ENCODE assay signal across 15 cellular contexts in the genomic region with DNA sequence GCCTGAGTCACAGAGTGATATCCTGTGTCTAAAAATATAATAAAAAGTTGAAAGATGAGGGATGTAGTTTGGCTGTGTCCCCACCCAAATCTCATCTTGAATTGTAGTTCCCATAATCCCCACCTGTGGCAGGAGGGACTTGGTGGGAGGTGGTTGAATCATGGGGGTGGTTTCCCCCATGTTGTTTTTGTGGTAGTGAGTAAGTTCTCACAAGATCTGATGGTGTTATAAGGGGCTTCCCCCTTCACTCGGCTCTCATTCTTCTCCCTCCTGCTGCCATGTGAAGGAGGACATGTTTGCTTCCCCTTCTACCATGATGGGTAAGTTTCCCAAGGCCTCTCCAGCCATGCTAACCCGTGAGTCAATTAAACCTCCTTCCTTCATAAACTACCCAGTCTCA.
"Had no signal": no experiment of that assay in that cellular context is flagged by ENCODE, and none has a peak within 500 bp of the region (broad histone marks: within the 10 kb centered on the region; RNA-seq: fewer than 3 reads in every experiment).

No MANE protein-coding gene starts in this region.

- DNase-seq: activated CD4-positive, alpha-beta T cell treated with anti-CD3 and anti-CD28 coated beads, Interleukin-2, amount 50 U/mL, for 4 hours; activated CD4-positive, CD25-positive, alpha-beta regulatory T cell; activated CD8-positive, alpha-beta memory T cell treated with anti-CD3 and anti-CD28 coated beads, Interleukin-2, amount 10 ng/mL, durations not matched to agents 7 days and 5 days; activated gamma-delta T cell treated with Interleukin-2 at 50 U/mL for 16 hours; aorta; brain microvascular endothelial cell; central memory CD4-positive, alpha-beta T cell; dorsolateral prefrontal cortex; left ventricle myocardium superior; mucosa of descending colon; naive B cell; SJCRH30; stimulated activated CD4-positive, alpha-beta T cell treated with anti-CD3 and anti-CD28 coated beads, Interleukin-2, amount 100 ng/mL, for 24 hours; T1000; upper lobe of left lung had no signal
